In genomic region chr1:9009438-9010366, GRCh38 we compare ENCODE assay signal across 9 cellular contexts. TPM values are rescaled to one million over a fixed set of nuclear protein-coding genes. Genes with fewer than 3 reads are reported as not detected.
A peak's percentile ranks its signal among the peaks of the same experiment; 100 is the strongest.
DNase-seq lines count a peak whose midpoint lies in the region; ATAC-seq and TF ChIP-seq lines count a peak whose summit lies in the region.
"Had no signal": no experiment of that assay in that cellular context is flagged by ENCODE, and none has a peak within 500 bp of the region (broad histone marks: within the 10 kb centered on the region; RNA-seq: fewer than 3 reads in every experiment).

No MANE protein-coding gene starts in this region.

- peak in 1 of 2 donors; percentile 28 for ATAC-seq in left cardiac atrium
- ATAC-seq in GM19455 (IDR thresholded peaks at IDR 0.05; ENCODE audit: unreplicated experiment), result no peak

- no peak overlapping the region for H2BK5ac ChIP-seq in H9 (ENCODE audit: insufficient read length, low read length)

- POLR2A ChIA-PET in activated CD4-positive, alpha-beta T cell treated with anti-CD3 and anti-CD28 coated beads, Interleukin-2, amount 10 ng/mL, durations not matched to agents 7 days and 5 days (lab: Charles Lee), result no interaction called here

- no peaks in the 10 kb centered on the region for H3K79me2 ChIP-seq in H9 (ENCODE audit: insufficient read depth, low read length)

- no peak overlapping the region for H2BK15ac ChIP-seq in H9 (ENCODE audit: low read depth, low read length)

- H2BK20ac ChIP-seq in H9 (ENCODE audit: low read depth, low read length, poor library complexity, severe bottlenecking), result no peak overlapping the region

- H3K27me3 Mint-ChIP-seq in H9 (ENCODE audit: low read depth), result peaks cover 2% of the 10 kb centered on the region
- peaks cover 13% of the 10 kb centered on the region for H3K27me3 Mint-ChIP-seq in activated CD4-positive, alpha-beta T cell treated with anti-CD3 and anti-CD28 coated beads, Interleukin-2, amount 10 ng/mL, durations not matched to agents 7 days and 5 days

- H3K23ac ChIP-seq in H9 (ENCODE audit: insufficient read length, low read depth, low read length), result no peak overlapping the region

- H3K27me3 ChIP-seq in H9 (ENCODE audit: insufficient read depth, low read length) (no peaks in the 10 kb centered on the region), stomach (no peaks in the 10 kb centered on the region)

- H3K4ac ChIP-seq in H9 (ENCODE audit: low read depth, low read length), result no peak overlapping the region

- no peak overlapping the region for H3T11ph ChIP-seq in H9 (ENCODE audit: low read length)

- no peak overlapping the region for H2AFZ ChIP-seq in H9 (ENCODE audit: low read length)

- intact Hi-C loops in left cardiac atrium (cut with DNase I) (loop anchor here in 1 of 2 donors (5.0 kb wide), 2 partner anchors 92 to 93 kb away; no protein-coding TSS in a partner anchor), stomach (cut with DNase I; ENCODE audit: low total_unique reads) (no loop called here)

- H3K36me3 Mint-ChIP-seq in H9 (ENCODE audit: insufficient read depth in 1 of 3, low read depth in 3 of 3), result no peaks in the 10 kb centered on the region
- H3K36me3 Mint-ChIP-seq in activated CD4-positive, alpha-beta T cell treated with anti-CD3 and anti-CD28 coated beads, Interleukin-2, amount 10 ng/mL, durations not matched to agents 7 days and 5 days (ENCODE audit: low read depth), result no peaks in the 10 kb centered on the region

- no peak overlapping the region for H3K4me3 ChIP-seq in stomach

- no peak overlapping the region for H3K4me2 ChIP-seq in H9 (ENCODE audit: insufficient read depth, insufficient read length, low read length)

- no peak overlapping the region for H3K27ac ChIP-seq in H9 (ENCODE audit: insufficient read length, low read depth, low read length)
- H3K27ac ChIP-seq in stomach, result no peak overlapping the region

- H2BK120ac ChIP-seq in H9 (ENCODE audit: low read depth, low read length, poor library complexity, severe bottlenecking), result no peak overlapping the region

- no peak overlapping the region for H3K14ac ChIP-seq in H9 (ENCODE audit: insufficient read depth, low read length)

- H3K4me1 ChIP-seq in H9 (ENCODE audit: insufficient read depth, low read length), result no peaks in the 10 kb centered on the region
- H3K4me1 ChIP-seq in stomach, result peaks cover 0 to 10% (median 6%) of the 10 kb centered on the region in 4 donors

- TF ChIP-seq CTCF in H9 (conservative IDR thresholded peaks at IDR 0.05), result peak; percentile 88
- peak in 3 of 7 experiments; percentile 10 to 45 (median 27) for TF ChIP-seq CTCF in stomach (IDR thresholded peaks at IDR 0.05)

- H4K91ac ChIP-seq in H9 (ENCODE audit: insufficient read length, low read depth, low read length), result no peak overlapping the region

- H3K56ac ChIP-seq in H9 (ENCODE audit: insufficient read length, low read depth, low read length), result no peak overlapping the region

- H2AK5ac ChIP-seq in H9 (ENCODE audit: insufficient read length, low read length), result no peak overlapping the region

- H2BK12ac ChIP-seq in H9 (ENCODE audit: insufficient read length, low read depth, low read length), result no peak overlapping the region

- peaks cover 6 to 10% of the 10 kb centered on the region in 2 experiments; a peak in 3 of 4 replicates for H3K4me1 Mint-ChIP-seq in H9
- peaks cover 16% of the 10 kb centered on the region for H3K4me1 Mint-ChIP-seq in activated CD4-positive, alpha-beta T cell treated with anti-CD3 and anti-CD28 coated beads, Interleukin-2, amount 10 ng/mL, durations not matched to agents 7 days and 5 days

- TF ChIP-seq EP300 in stomach (IDR thresholded peaks at IDR 0.05), result no peak

- DNase-seq in CD1c-positive myeloid dendritic cell (ENCODE audit: extremely low spot score), result peak; percentile 52
- DNase-seq in H9, result peak; percentile 92
- peak; percentile 39 for DNase-seq in activated CD4-positive, alpha-beta T cell treated with anti-CD3 and anti-CD28 coated beads, Interleukin-2, amount 10 ng/mL, durations not matched to agents 7 days and 5 days
- DNase-seq in left cardiac atrium, result peak; percentile 37
- DNase-seq in stomach, result peak; percentile 29
- no peak for DNase-seq in middle frontal gyrus (ENCODE audit: extremely low spot score, low spot score)
- DNase-seq in ureter (ENCODE audit: low spot score), result no peak

- no peak overlapping the region for H4K8ac ChIP-seq in H9 (replicated peaks; ENCODE audit: insufficient read length, low read depth, low read length)

- no peak overlapping the region for H4K5ac ChIP-seq in H9 (ENCODE audit: insufficient read length, low read depth, low read length)

- H3K9me3 Mint-ChIP-seq in H9, result no peaks in the 10 kb centered on the region; a peak in 1 of 5 replicates
- H3K9me3 Mint-ChIP-seq in activated CD4-positive, alpha-beta T cell treated with anti-CD3 and anti-CD28 coated beads, Interleukin-2, amount 10 ng/mL, durations not matched to agents 7 days and 5 days, result no peaks in the 10 kb centered on the region
- H3K9me3 Mint-ChIP-seq: IgD-negative memory B cell had no signal

- H3K9ac ChIP-seq in H9 (ENCODE audit: extremely low read depth, insufficient read length, low read length), result no peak overlapping the region

- CTCF ChIA-PET in activated CD4-positive, alpha-beta T cell treated with anti-CD3 and anti-CD28 coated beads, Interleukin-2, amount 10 ng/mL, durations not matched to agents 7 days and 5 days (lab: Charles Lee), result interaction anchor here (8.1 kb wide), 1 partner anchor 92 kb away, joined by 99 read pairs; no protein-coding TSS in a partner anchor

- no peaks in the 10 kb centered on the region for H3K36me3 ChIP-seq in stomach

- no CpG with 5 or more reads among the region's 21 CpGs for WGBS in H9 (ENCODE audit: extremely low coverage, insufficient read length, low lambda C conversion rate)
- 52 to 58% (median 57%) methylated on average over 19 to 21 of the region's 21 CpGs for WGBS in stomach, 5 donors

- TF ChIP-seq POLR2A in stomach (IDR thresholded peaks at IDR 0.05), result no peak

- no peak overlapping the region for H3K4me3 Mint-ChIP-seq in H9
- no peak overlapping the region for H3K4me3 Mint-ChIP-seq in activated CD4-positive, alpha-beta T cell treated with anti-CD3 and anti-CD28 coated beads, Interleukin-2, amount 10 ng/mL, durations not matched to agents 7 days and 5 days

- H3K23me2 ChIP-seq in H9 (ENCODE audit: insufficient read length, low read depth, low read length, poor library complexity, severe bottlenecking), result no peaks in the 10 kb centered on the region

- H3K18ac ChIP-seq in H9 (ENCODE audit: insufficient read length, low read depth, low read length), result no peak overlapping the region

- H4K20me1 ChIP-seq in H9 (ENCODE audit: control insufficient read depth, insufficient read depth, insufficient read length), result no peaks in the 10 kb centered on the region

- H3K27ac Mint-ChIP-seq in H9, result peak overlapping the region; percentile 45 to 99 (median 89); a peak in 5 of 7 replicates
- no peak overlapping the region for H3K27ac Mint-ChIP-seq in activated CD4-positive, alpha-beta T cell treated with anti-CD3 and anti-CD28 coated beads, Interleukin-2, amount 10 ng/mL, durations not matched to agents 7 days and 5 days
- H3K27ac Mint-ChIP-seq: IgD-negative memory B cell had no signal

- H3K79me1 ChIP-seq in H9 (ENCODE audit: insufficient read depth, low read depth, low read length, poor library complexity, severe bottlenecking), result no peaks in the 10 kb centered on the region

- no peaks in the 10 kb centered on the region for H3K9me3 ChIP-seq in H9 (ENCODE audit: control insufficient read depth, low read depth, low read length)
- H3K9me3 ChIP-seq in stomach, result no peaks in the 10 kb centered on the region

RNA-seq across cellular contexts. Expression of gene SLC2A7, which starts 16.5 kb away (rescaled TPM):
- not detected in 2 replicates for total RNA-seq in H9 (2021)
- not detected for total RNA-seq in activated CD4-positive, alpha-beta T cell treated with anti-CD3 and anti-CD28 coated beads, Interleukin-2, amount 10 ng/mL, durations not matched to agents 7 days and 5 days
- not detected for total RNA-seq in left cardiac atrium
- not detected for total RNA-seq in stomach
- polyA plus RNA-seq in stomach, result not detected
- total RNA-seq in ureter, result not detected
- polyA plus RNA-seq: IgD-negative memory B cell had no signal

RNA-seq across cellular contexts. Expression of gene SLC2A5, which starts 59.7 kb away (rescaled TPM):
- total RNA-seq in H9 (2021) (not detected in 2 replicates), left cardiac atrium (1 to 10 TPM; 2.0 to 3.8 TPM), stomach (1 to 10 TPM in 3 of 5 donors, not detected in 2; 2.0 to 6.4 (median 2.7) TPM), ureter (1.1 TPM)
- total RNA-seq in activated CD4-positive, alpha-beta T cell treated with anti-CD3 and anti-CD28 coated beads, Interleukin-2, amount 10 ng/mL, durations not matched to agents 7 days and 5 days, result not detected
- polyA plus RNA-seq in stomach, result 1 to 10 TPM in 1 of 3 donors, under 1 TPM in 1, not detected in 1; 0.19 to 3.1 TPM

Comparison
In these comparisons a context has a peak if more than half of its experiments do, and no peak if none do; other contexts are left out.
1. DNase-seq: peak in CD1c-positive myeloid dendritic cell (single experiment), H9 (single experiment), activated CD4-positive, alpha-beta T cell treated with anti-CD3 and anti-CD28 coated beads, Interleukin-2, amount 10 ng/mL, durations not matched to agents 7 days and 5 days (single experiment), left cardiac atrium (single experiment) and stomach (single experiment); none in middle frontal gyrus (single experiment) and ureter (single experiment).